In the genomic region with DNA sequence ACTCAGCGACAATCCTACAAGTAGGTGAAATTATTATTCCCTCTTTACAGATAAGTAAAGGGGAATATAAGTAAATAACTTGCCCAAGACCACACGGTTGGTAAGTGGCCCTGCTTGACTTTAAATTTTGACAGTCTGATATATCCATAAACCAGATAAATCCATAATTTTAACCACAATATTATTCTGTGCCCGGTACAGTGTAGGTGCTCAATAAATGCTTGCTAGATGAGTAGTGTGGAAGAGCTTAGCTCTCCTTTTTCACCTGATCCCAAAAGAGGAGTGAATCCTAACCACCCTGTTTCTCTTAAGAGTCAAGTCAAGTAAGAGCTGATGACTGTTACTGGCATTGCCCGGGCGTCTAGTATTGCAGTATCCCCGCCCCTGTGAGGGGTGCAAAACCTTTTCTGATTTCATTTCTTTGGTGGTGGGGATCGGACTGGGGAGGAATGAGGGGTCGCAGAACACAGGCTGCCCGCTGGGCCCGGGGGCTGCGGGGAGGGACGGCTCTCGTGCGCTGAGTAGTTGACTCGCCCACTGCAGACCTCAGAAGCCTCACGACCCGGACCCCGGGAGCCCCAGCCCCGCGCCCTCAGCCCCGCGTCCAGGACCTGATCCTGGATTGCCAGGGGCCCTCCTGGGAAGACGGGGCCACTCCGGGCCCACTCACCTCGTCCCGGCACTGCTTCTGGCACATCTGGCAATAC, we compare ENCODE assay signal across 8 cellular contexts. TPM values are rescaled to one million over a fixed set of nuclear protein-coding genes. Genes with fewer than 3 reads are reported as not detected.
DNase-seq lines count a peak whose midpoint lies in the region; ATAC-seq, FAIRE-seq and TF ChIP-seq lines count a peak whose summit lies in the region.

No MANE protein-coding gene starts in this region.

- peak overlapping the region; percentile 82 for H3K9ac ChIP-seq in endothelial cell of umbilical vein (replicated peaks; ENCODE audit: extremely low read depth, insufficient read depth, low read length)
- H3K9ac ChIP-seq in neural cell (ENCODE audit: low read length) = peak overlapping the region; percentile 94

- ATAC-seq in GM21825 (IDR thresholded peaks at IDR 0.05; ENCODE audit: unreplicated experiment) = peak; percentile 14

- POLR2A ChIA-PET in endothelial cell of umbilical vein (lab: Charles Lee) = interaction anchor here (1.0 to 1.6 kb wide), 3 partner anchors 11 to 31 kb away, joined by 4 to 9 read pairs (median 7); a partner anchor contains a TSS

- TSS peak; percentile 46 for BruUV-seq in endothelial cell of umbilical vein (replicated peaks; lab: Mats Ljungman, UMichigan)

- H3K79me2 ChIP-seq in endothelial cell of umbilical vein (ENCODE audit: control insufficient read depth, insufficient read depth, low read length) = peaks cover 94% of the 10 kb centered on the region
- peaks cover 90% of the 10 kb centered on the region for H3K79me2 ChIP-seq in neural cell (replicated peaks; ENCODE audit: insufficient read depth, low read length)

- H3K27me3 ChIP-seq in GM06990 (replicated peaks; ENCODE audit: control insufficient read depth, insufficient read depth, low read length) (no peaks in the 10 kb centered on the region), MG63 (no peaks in the 10 kb centered on the region), endothelial cell of umbilical vein (ENCODE audit: control insufficient read depth in 2 of 2, insufficient read depth in 2 of 2, low read length in 2 of 2) (no peaks in the 10 kb centered on the region), neural cell (ENCODE audit: insufficient read depth, low read depth, low read length) (no peaks in the 10 kb centered on the region)

- TF ChIP-seq CTCF in GM06990 (IDR thresholded peaks at IDR 0.05; ENCODE audit: insufficient read depth, low read length, poor library complexity, severe bottlenecking) = no peak
- TF ChIP-seq CTCF in endothelial cell of umbilical vein (IDR thresholded peaks at IDR 0.05; ENCODE audit: extremely low read depth in 1 of 2, insufficient read depth in 1 of 2, low read depth in 1 of 2, low read length in 2 of 2) = no peak
- no peak for TF ChIP-seq CTCF in neural cell (IDR thresholded peaks at IDR 0.05; ENCODE audit: poor library complexity, severe bottlenecking)

- no peaks in the 10 kb centered on the region for H3K9me2 ChIP-seq in neural cell (ENCODE audit: insufficient read depth, low read length)

- no peak for FAIRE-seq in endothelial cell of umbilical vein (lab: Jason Lieb, UNC)

- H3K4me1 ChIP-seq in endothelial cell of umbilical vein (ENCODE audit: control insufficient read depth, extremely low read depth, insufficient read depth, low read length) = peaks cover 18% of the 10 kb centered on the region

- no peak for TF ChIP-seq EP300 in neural cell (conservative IDR thresholded peaks at IDR 0.05; ENCODE audit: poor library complexity, severe bottlenecking)

- H2AFZ ChIP-seq in endothelial cell of umbilical vein (ENCODE audit: low read depth, low read length) (peak overlapping the region; percentile 77), neural cell (ENCODE audit: low read depth, low read length) (peak overlapping the region; percentile 63)

- no peak for TF ChIP-seq POLR2A in endothelial cell of umbilical vein (IDR thresholded peaks at IDR 0.05; ENCODE audit: low read depth, low read length)

- no peaks in the 10 kb centered on the region for H3K9me1 ChIP-seq in endothelial cell of umbilical vein (replicated peaks; ENCODE audit: control insufficient read depth, extremely low read depth, insufficient read depth, low read length)

- intact Hi-C loops in endothelial cell of umbilical vein (cut with micrococcal nuclease) = no loop called here

- dilution Hi-C loops in endothelial cell of umbilical vein (cut with MboI; ENCODE audit: extremely low pct_ligation_motif_present, low sequenced_read_pairs) = no loop called here

- CTCF ChIA-PET in endothelial cell of umbilical vein (lab: Charles Lee) = interaction anchor here (0.6 to 2.0 kb wide), 9 partner anchors 10 to 1515 kb away, joined by 3 to 19 read pairs (median 4); a partner anchor contains a TSS

- no peak for TF ChIP-seq RAD21 in neural cell (conservative IDR thresholded peaks at IDR 0.05)

- H3K4me2 ChIP-seq in endothelial cell of umbilical vein (ENCODE audit: insufficient read depth, low read length) (peak overlapping the region; percentile 86), neural cell (ENCODE audit: low read length) (peak overlapping the region; percentile 76)

- H3K4me3 ChIP-seq in GM06990 (replicated peaks; ENCODE audit: low read depth, low read length) (peak overlapping the region; percentile 87), MG63 (peak overlapping the region; percentile 95), endothelial cell of umbilical vein (replicated peaks in 1 of 3; ENCODE audit: insufficient read depth in 1 of 3, low read depth in 1 of 3, low read length in 3 of 3) (peak overlapping the region; percentile 71 to 95 (median 81)), neural cell (ENCODE audit: low read length) (peak overlapping the region; percentile 89)

- H3K36me3 ChIP-seq in GM06990 (ENCODE audit: control insufficient read depth, insufficient read depth, low read length) (peaks cover 2% of the 10 kb centered on the region), MG63 (peaks cover 23% of the 10 kb centered on the region), endothelial cell of umbilical vein (ENCODE audit: control insufficient read depth in 2 of 2, extremely low read depth in 1 of 2, insufficient read depth in 2 of 2, low read length in 2 of 2) (no peaks in the 10 kb centered on the region), neural cell (ENCODE audit: insufficient read depth, low read length) (no peaks in the 10 kb centered on the region)

- H4K20me1 ChIP-seq in endothelial cell of umbilical vein (replicated peaks; ENCODE audit: control insufficient read depth, extremely low read depth, insufficient read depth, low read length) (peaks cover 3% of the 10 kb centered on the region), neural cell (ENCODE audit: insufficient read depth) (no peaks in the 10 kb centered on the region)

- DNase-seq in GM06990 (ENCODE audit: extremely low read depth, insufficient read length) = no peak
- no peak for DNase-seq in MG63
- DNase-seq in endothelial cell of umbilical vein (ENCODE audit: low read depth, low spot score) = peak; percentile 23
- no peak for DNase-seq in dedifferentiated amniotic fluid mesenchymal stem cell (ENCODE audit: extremely low spot score)
- no peak for DNase-seq in OCI-M2 (lab: John Stamatoyannopoulos, UW; ENCODE audit: unreplicated experiment)
- no peak for DNase-seq in NOMO-1 (lab: John Stamatoyannopoulos, UW; ENCODE audit: unreplicated experiment in 2 of 2)

- H3K27ac ChIP-seq in endothelial cell of umbilical vein (ENCODE audit: insufficient read depth, low read depth, low read length) (peak overlapping the region; percentile 53), neural cell (ENCODE audit: low read length) (peak overlapping the region; percentile 54)

- no peaks in the 10 kb centered on the region for H3F3A ChIP-seq in neural cell (ENCODE audit: insufficient read depth, low read length, poor library complexity, severe bottlenecking)

- H3K9me3 ChIP-seq in MG63 = no peaks in the 10 kb centered on the region
- H3K9me3 ChIP-seq in endothelial cell of umbilical vein (replicated peaks; ENCODE audit: control insufficient read depth, insufficient read depth, low read length) = no peaks in the 10 kb centered on the region
- no peaks in the 10 kb centered on the region for H3K9me3 ChIP-seq in neural cell (ENCODE audit: low read length)

TF ChIP-seq in endothelial cell of umbilical vein, 7 proteins besides CTCF, POLR2A, EP300 and RAD21:
- no peak for TF ChIP-seq EZH2 (IDR thresholded peaks at IDR 0.05; ENCODE audit: borderline replicate concordance, low read depth, low read length, severe bottlenecking)
TF ChIP-seq in endothelial cell of umbilical vein: peak in this region for 0.

TF ChIP-seq in neural cell, 6 proteins besides CTCF, POLR2A, EP300 and RAD21 (continues in another document):
- TF ChIP-seq SMC3 (conservative IDR thresholded peaks at IDR 0.05; ENCODE audit: poor library complexity) = no peak

RNA-seq across cellular contexts. Expression of a gene that starts 0.5 kb away (rescaled TPM):
- total RNA-seq in MG63 (2014; rRNA removed; shearing (Covaris generic); ENCODE audit: low replicate concordance) = 13.0 and 34.8 TPM in 2 replicates
- total RNA-seq in endothelial cell of umbilical vein = 13.6 and 14.4 TPM in 2 replicates
- 1.7 and 2.6 TPM in 2 replicates for polyA plus RNA-seq in endothelial cell of umbilical vein
- polyA plus RNA-seq in endothelial cell of umbilical vein (2011; cell fraction: cytosol; rRNA removed) = 3.1 TPM in 2 replicates
- 8.4 and 13.3 TPM in 2 replicates for polyA plus RNA-seq in endothelial cell of umbilical vein (2011; cell fraction: nucleus; rRNA removed)
- 5.1 and 7.8 TPM in 2 replicates for polyA plus RNA-seq in endothelial cell of umbilical vein (2012)
- polyA minus RNA-seq in endothelial cell of umbilical vein = 3.1 and 4.4 TPM in 2 replicates
- 1.1 TPM for polyA minus RNA-seq in endothelial cell of umbilical vein (2011; cell fraction: cytosol; rRNA and poly(A)+ RNA removed)
- 6.6 and 9.7 TPM in 2 replicates for polyA minus RNA-seq in endothelial cell of umbilical vein (2011; cell fraction: nucleus; rRNA and poly(A)+ RNA removed)
- polyA plus RNA-seq in neural cell = 22.4 and 24.4 TPM in 2 replicates
- 18.3 and 18.6 TPM in 2 replicates for polyA minus RNA-seq in neural cell

RNA-seq across cellular contexts. Expression of a gene that starts 0.7 kb away (rescaled TPM):
- 499 and 516 TPM in 2 replicates for total RNA-seq in MG63 (2014; rRNA removed; shearing (Covaris generic); ENCODE audit: low replicate concordance)
- 275 and 290 TPM in 2 replicates for total RNA-seq in endothelial cell of umbilical vein
- polyA plus RNA-seq in endothelial cell of umbilical vein (184 and 204 TPM in 2 replicates), neural cell (461 and 497 TPM in 2 replicates)
- 318 and 372 TPM in 2 replicates for polyA plus RNA-seq in endothelial cell of umbilical vein (2011; cell fraction: cytosol; rRNA removed)
- 170 and 184 TPM in 2 replicates for polyA plus RNA-seq in endothelial cell of umbilical vein (2011; cell fraction: nucleus; rRNA removed)
- polyA plus RNA-seq in endothelial cell of umbilical vein (2012) = 397 and 426 TPM in 2 replicates
- polyA minus RNA-seq in endothelial cell of umbilical vein (159 and 163 TPM in 2 replicates), neural cell (298 and 313 TPM in 2 replicates)
- polyA minus RNA-seq in endothelial cell of umbilical vein (2011; cell fraction: cytosol; rRNA and poly(A)+ RNA removed) = 85.2 TPM
- polyA minus RNA-seq in endothelial cell of umbilical vein (2011; cell fraction: nucleus; rRNA and poly(A)+ RNA removed) = 60.1 and 87.8 TPM in 2 replicates

RNA-seq across cellular contexts. Expression of a gene that starts 31.0 kb away (rescaled TPM):
- total RNA-seq in MG63 (2014; rRNA removed; shearing (Covaris generic); ENCODE audit: low replicate concordance) = 0.92 and 4.4 TPM in 2 replicates
- 10.1 and 10.5 TPM in 2 replicates for total RNA-seq in endothelial cell of umbilical vein
- polyA plus RNA-seq in endothelial cell of umbilical vein (1.8 and 2.4 TPM in 2 replicates), neural cell (1.4 and 2.0 TPM in 2 replicates)
- 3.0 and 3.2 TPM in 2 replicates for polyA plus RNA-seq in endothelial cell of umbilical vein (2011; cell fraction: cytosol; rRNA removed)
- polyA plus RNA-seq in endothelial cell of umbilical vein (2011; cell fraction: nucleus; rRNA removed) = 3.7 and 5.1 TPM in 2 replicates
- 6.8 and 7.1 TPM in 2 replicates for polyA plus RNA-seq in endothelial cell of umbilical vein (2012)
- polyA minus RNA-seq in endothelial cell of umbilical vein (3.2 and 4.2 TPM in 2 replicates), neural cell (6.3 and 6.7 TPM in 2 replicates)
- polyA minus RNA-seq in endothelial cell of umbilical vein (2011; cell fraction: cytosol; rRNA and poly(A)+ RNA removed) = 1.5 TPM
- polyA minus RNA-seq in endothelial cell of umbilical vein (2011; cell fraction: nucleus; rRNA and poly(A)+ RNA removed) = 9.5 and 9.7 TPM in 2 replicates
